In the genomic region with DNA sequence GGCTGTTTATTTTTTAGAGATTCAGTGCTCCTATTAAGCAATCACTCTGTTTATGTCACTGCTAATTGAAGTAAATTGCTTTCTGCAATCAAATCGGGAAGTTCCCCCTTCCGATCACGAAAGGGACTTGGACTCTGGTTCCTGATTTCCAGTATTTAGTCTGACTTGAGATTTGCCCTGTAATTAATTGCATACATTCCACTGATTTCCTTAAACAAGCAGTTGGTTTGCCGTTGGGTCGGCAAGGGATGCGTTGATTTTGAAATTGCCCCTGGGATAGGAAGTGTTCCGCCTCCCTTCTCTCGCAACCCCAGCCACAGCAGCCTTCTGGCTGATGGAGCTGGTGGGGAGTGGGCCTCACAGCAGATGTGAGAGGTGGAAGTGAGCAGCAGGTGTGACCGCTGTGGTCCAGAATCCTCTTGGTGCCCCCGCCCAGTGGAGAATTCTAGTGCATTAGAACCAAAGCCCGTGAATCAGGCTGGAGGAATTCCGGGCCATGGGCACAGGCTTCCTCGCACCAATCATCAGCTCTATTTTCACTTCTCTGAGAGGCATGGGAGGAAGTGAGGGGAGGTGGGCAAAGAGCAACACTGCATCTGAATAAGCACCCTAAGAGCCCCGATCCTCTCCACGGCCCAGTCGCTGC, we compare ENCODE assay signal across 18 cellular contexts.
DNase-seq lines count a peak whose midpoint lies in the region; ATAC-seq and TF ChIP-seq lines count a peak whose summit lies in the region.
"Had no signal": no experiment of that assay in that cellular context is flagged by ENCODE, and none has a peak within 500 bp of the region (broad histone marks: within the 10 kb centered on the region; RNA-seq: fewer than 3 reads in every experiment).

No MANE protein-coding gene starts in this region.

- no peaks in the 10 kb centered on the region for H3K27me3 ChIP-seq in CD4-positive, alpha-beta memory T cell (ENCODE audit: insufficient read depth, low read length)
- H3K27me3 ChIP-seq: ovary had no signal

- no peaks in the 10 kb centered on the region for H3K9me3 ChIP-seq in CD4-positive, alpha-beta memory T cell (ENCODE audit: control insufficient read depth in 1 of 2, low read length in 2 of 2)
- H3K9me3 ChIP-seq: ovary had no signal

- peaks cover 22 to 44% (median 33%) of the 10 kb centered on the region in 4 donors for H3K4me1 Mint-ChIP-seq in CD4-positive, alpha-beta memory T cell
- peaks cover 8 to 42% (median 36%) of the 10 kb centered on the region in 4 donors for H3K4me1 Mint-ChIP-seq in naive thymus-derived CD8-positive, alpha-beta T cell
- H3K4me1 Mint-ChIP-seq in chondrocyte (ENCODE audit: low read depth): peaks cover 2% of the 10 kb centered on the region

- ATAC-seq in naive thymus-derived CD8-positive, alpha-beta T cell: no peak
- no peak for ATAC-seq in GM19324 (IDR thresholded peaks at IDR 0.05; ENCODE audit: low FRiP score, unreplicated experiment)
- ATAC-seq: CD8-positive, alpha-beta T cell; foreskin keratinocyte; T-cell had no signal

- no peak for TF ChIP-seq CTCF in chondrocyte (IDR thresholded peaks at IDR 0.05)

- POLR2A ChIA-PET in CD4-positive, alpha-beta memory T cell (lab: Charles Lee; ENCODE audit: partially characterized antibody): interaction anchor here (1.2 to 1.7 kb wide), 3 partner anchors 134 to 362 kb away, joined by 3 to 11 read pairs (median 5); no protein-coding TSS in a partner anchor
- POLR2A ChIA-PET in naive thymus-derived CD8-positive, alpha-beta T cell (lab: Charles Lee): interaction anchor here (0.6 to 2.1 kb wide), 3 partner anchors 11 to 103 kb away, joined by 4 to 10 read pairs (median 4); a partner anchor contains a TSS

- no peak for DNase-seq in CD4-positive, alpha-beta memory T cell
- DNase-seq in NAMALWA (ENCODE audit: low spot score): peak; percentile 26
- peak; percentile 29 for DNase-seq in amniotic epithelial cell (ENCODE audit: low read depth)
- no peak for DNase-seq in naive thymus-derived CD8-positive, alpha-beta T cell
- DNase-seq in NCI-H2081 treated with DMSO at 0.1 percent for 48 hours (lab: John Stamatoyannopoulos, UW): no peak
- no peak for DNase-seq in chondrocyte (ENCODE audit: low spot score)
- no peak for DNase-seq in hepatic stellate cell (ENCODE audit: low spot score)
- DNase-seq: activated naive CD4-positive, alpha-beta T cell treated with anti-CD3 and anti-CD28 coated beads, Interleukin-2, amount 50 U/mL, for 16 hours; CD8-positive, alpha-beta T cell; foreskin keratinocyte; HCEC 1CT; immature natural killer cell; KBM-7; NCI-H146; ovary had no signal

- H3K27me3 Mint-ChIP-seq in CD4-positive, alpha-beta memory T cell: no peaks in the 10 kb centered on the region
- H3K27me3 Mint-ChIP-seq in naive thymus-derived CD8-positive, alpha-beta T cell: peaks cover 3 to 28% (median 6%) of the 10 kb centered on the region in 5 donors
- H3K27me3 Mint-ChIP-seq in chondrocyte (ENCODE audit: low read depth): peaks cover 34% of the 10 kb centered on the region

- CTCF ChIA-PET in CD4-positive, alpha-beta memory T cell (lab: Charles Lee; ENCODE audit: partially characterized antibody): interaction anchor here (1.4 kb wide), 1 partner anchor 98 kb away, joined by 3 read pairs; no protein-coding TSS in a partner anchor

- peaks cover 32% of the 10 kb centered on the region for H3K4me1 ChIP-seq in CD4-positive, alpha-beta memory T cell (ENCODE audit: insufficient read depth, low read length)

- H3K27ac ChIP-seq in CD4-positive, alpha-beta memory T cell (ENCODE audit: low read depth, low read length): no peak overlapping the region
- H3K27ac ChIP-seq: foreskin keratinocyte, ovary had no signal

- H3K9me3 Mint-ChIP-seq in CD4-positive, alpha-beta memory T cell: peaks cover 0 to 2% (median 0%) of the 10 kb centered on the region in 8 donors
- no peaks in the 10 kb centered on the region for H3K9me3 Mint-ChIP-seq in naive thymus-derived CD8-positive, alpha-beta T cell
- H3K9me3 Mint-ChIP-seq in chondrocyte (ENCODE audit: low read depth): no peaks in the 10 kb centered on the region
- H3K9me3 Mint-ChIP-seq: CD8-positive, alpha-beta T cell; immature natural killer cell had no signal

- H3K4me3 ChIP-seq in CD4-positive, alpha-beta memory T cell (ENCODE audit: low read length in 2 of 2): no peak overlapping the region
- H3K4me3 ChIP-seq: ovary, skin epidermis had no signal

- H3K36me3 ChIP-seq in CD4-positive, alpha-beta memory T cell (ENCODE audit: insufficient read depth, low read length): no peaks in the 10 kb centered on the region
- H3K36me3 ChIP-seq: ovary had no signal

- H3K4me3 Mint-ChIP-seq in CD4-positive, alpha-beta memory T cell: no peak overlapping the region
- peak overlapping the region in 7 of 10 donors; percentile 1 to 48 (median 36) for H3K4me3 Mint-ChIP-seq in naive thymus-derived CD8-positive, alpha-beta T cell
- H3K4me3 Mint-ChIP-seq in chondrocyte (ENCODE audit: unreplicated experiment): no peak overlapping the region
- H3K4me3 Mint-ChIP-seq: CD8-positive, alpha-beta T cell had no signal

- intact Hi-C loops in CD4-positive, alpha-beta memory T cell (cut with micrococcal nuclease): loop anchor here (2.0 to 5.0 kb wide), 4 partner anchors 70 to 900 kb away; a partner anchor contains a TSS

- peak overlapping the region in 4 of 7 donors; percentile 27 to 71 (median 46) for H3K27ac Mint-ChIP-seq in CD4-positive, alpha-beta memory T cell
- peak overlapping the region in 6 of 10 donors; percentile 10 to 65 (median 46) for H3K27ac Mint-ChIP-seq in naive thymus-derived CD8-positive, alpha-beta T cell
- H3K27ac Mint-ChIP-seq in chondrocyte (ENCODE audit: unreplicated experiment): no peak overlapping the region
- H3K27ac Mint-ChIP-seq: CD8-positive, alpha-beta T cell; immature natural killer cell had no signal

- no peaks in the 10 kb centered on the region for H3K36me3 Mint-ChIP-seq in CD4-positive, alpha-beta memory T cell
- H3K36me3 Mint-ChIP-seq in naive thymus-derived CD8-positive, alpha-beta T cell: peaks cover 0 to 2% (median 0%) of the 10 kb centered on the region in 3 donors
- H3K36me3 Mint-ChIP-seq in chondrocyte (ENCODE audit: low read depth): no peaks in the 10 kb centered on the region
- H3K36me3 Mint-ChIP-seq: CD8-positive, alpha-beta T cell; T-cell had no signal

Comparison
In these comparisons a context has a peak if more than half of its experiments do, and no peak if none do; other contexts are left out.
1. DNase-seq: peak in NAMALWA (single experiment) and amniotic epithelial cell (single experiment); none in CD4-positive, alpha-beta memory T cell (0 of 5), naive thymus-derived CD8-positive, alpha-beta T cell (0 of 10), NCI-H2081 treated with DMSO at 0.1 percent for 48 hours (single experiment), chondrocyte (single experiment) and hepatic stellate cell (single experiment).
2. H3K4me3 Mint-ChIP-seq: peak in naive thymus-derived CD8-positive, alpha-beta T cell (7 of 10); none in CD4-positive, alpha-beta memory T cell (0 of 8) and chondrocyte (single experiment).